Comparison of ENCODE assay signal across 26 cellular contexts in the genomic region with DNA sequence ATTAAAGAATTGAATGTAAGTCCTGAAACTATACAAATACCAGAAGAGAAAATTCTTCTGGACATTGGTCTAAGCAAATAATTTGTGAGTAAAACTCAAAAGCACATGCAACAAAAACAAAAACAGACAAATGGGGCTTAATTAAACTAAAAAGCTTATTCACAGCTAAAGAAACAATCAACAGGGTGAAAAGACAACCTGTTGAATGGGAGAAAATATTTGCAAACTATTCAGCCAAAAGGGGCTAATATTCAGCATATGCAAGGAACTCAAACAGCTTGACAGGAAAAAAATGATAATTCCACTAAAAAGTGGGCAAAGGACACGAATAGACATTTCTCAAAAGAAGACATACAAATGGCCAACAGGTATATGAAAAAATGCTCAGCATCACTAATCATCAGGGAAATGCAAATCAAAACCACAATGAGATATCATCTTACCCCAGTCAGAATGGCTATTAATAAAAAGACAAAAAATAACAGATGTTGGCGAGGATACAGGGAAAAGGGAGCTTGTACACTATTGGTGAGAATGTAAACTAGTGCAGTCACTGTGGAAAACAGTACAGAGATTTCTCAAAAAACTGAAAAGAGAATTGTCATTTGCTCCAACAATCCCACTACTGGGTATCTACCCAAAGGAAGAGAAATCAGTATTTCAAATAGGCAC.
DNase-seq lines count a peak whose midpoint lies in the region; TF ChIP-seq lines count a peak whose summit lies in the region.
"Had no signal": no experiment of that assay in that cellular context is flagged by ENCODE, and none has a peak within 500 bp of the region (broad histone marks: within the 10 kb centered on the region; RNA-seq: fewer than 3 reads in every experiment).

No MANE protein-coding gene starts in this region.

- CTCF ChIA-PET in HEK293 (lab: Yijun Ruan, JAX) = interaction anchor here (0.7 kb wide), 1 partner anchor 197 kb away, joined by 4 read pairs; no protein-coding TSS in a partner anchor

- no peak overlapping the region for H3K4me3 ChIP-seq in HEK293 (ENCODE audit: low read depth, low read length)
- H3K4me3 ChIP-seq: A549; BLaER1; BLaER1 treated with 17β-estradiol and CSF1 and Interleukin-3, amounts not matched to agents 10 nM and 100 nM had no signal

- H3K27ac ChIP-seq in HEK293 (ENCODE audit: extremely low read depth, low read depth, low read length) = no peak overlapping the region
- H3K27ac ChIP-seq: 22Rv1; A549; BLaER1; BLaER1 treated with 17β-estradiol and CSF1 and Interleukin-3, amounts not matched to agents 10 nM and 100 nM; C4-2B had no signal

- no peaks in the 10 kb centered on the region for H3K4me1 ChIP-seq in HEK293 (ENCODE audit: control insufficient read depth, insufficient read depth, low read length)
- H3K4me1 ChIP-seq: A549, Caco-2 had no signal

- no peaks in the 10 kb centered on the region for H3K9me3 ChIP-seq in HEK293 (ENCODE audit: control insufficient read depth, insufficient read depth, low read depth, low read length)
- H3K9me3 ChIP-seq: A549, BE2C, Caco-2 had no signal

- H3K36me3 ChIP-seq in HEK293 (ENCODE audit: control insufficient read depth in 2 of 2, insufficient read depth in 1 of 2, low read length in 2 of 2) = no peaks in the 10 kb centered on the region
- H3K36me3 ChIP-seq: BE2C; BLaER1; BLaER1 treated with 17β-estradiol and CSF1 and Interleukin-3, amounts not matched to agents 10 nM and 100 nM had no signal

- DNase-seq in AG08396 (ENCODE audit: low spot score) = no peak
- DNase-seq: 8988T; ACHN; AML-193; BE2C; C1 segment of cervical spinal cord; Caco-2; Calu3; CD4-positive, alpha-beta memory T cell; CD4-positive, alpha-beta T cell; CD4-positive, CD25-positive, alpha-beta regulatory T cell; CD8-positive, alpha-beta memory T cell; COR-L47; DMS 273 treated with DMSO at 0.1 percent for 48 hours; DMS153; DMS53; DMS79; DMS79 treated with DMSO at 0.1 percent for 48 hours; DND-41; EL had no signal

- TF ChIP-seq CTCF in HEK293 (tag by site-specific recombination; IDR thresholded peaks at IDR 0.05) = no peak

- POLR2A ChIA-PET in HEK293 (lab: Yijun Ruan, JAX) = no interaction called here

TF ChIP-seq in HEK293, 187 proteins besides CTCF, POLR2A, EP300 and RAD21 (continues in another document):
- TF ChIP-seq ZNF704 (tag by site-specific recombination; IDR thresholded peaks at IDR 0.05) = no peak
- no peak for TF ChIP-seq ZNF585B (tag by site-specific recombination; IDR thresholded peaks at IDR 0.05)
- TF ChIP-seq SCRT1 (tag by site-specific recombination; IDR thresholded peaks at IDR 0.05; ENCODE audit: borderline replicate concordance) = peak; percentile 90
- no peak for TF ChIP-seq HOXD13 (CRISPR knock-in tag; IDR thresholded peaks at IDR 0.05; ENCODE audit: borderline replicate concordance)
- TF ChIP-seq ZNF529 (tag by site-specific recombination; IDR thresholded peaks at IDR 0.05; ENCODE audit: insufficient replicate concordance) = no peak
- no peak for TF ChIP-seq ZNF133 (tag by site-specific recombination; IDR thresholded peaks at IDR 0.05)
- TF ChIP-seq ZNF501 (tag by site-specific recombination; IDR thresholded peaks at IDR 0.05) = no peak
- no peak for TF ChIP-seq KLF1 (tag by site-specific recombination; IDR thresholded peaks at IDR 0.05)
- no peak for TF ChIP-seq ZNF37A (tag by site-specific recombination; IDR thresholded peaks at IDR 0.05)
- no peak for TF ChIP-seq ZBTB48 (tag by site-specific recombination; IDR thresholded peaks at IDR 0.05)
- no peak for TF ChIP-seq ZNF596 (tag by site-specific recombination; IDR thresholded peaks at IDR 0.05)
- no peak for TF ChIP-seq SP7 (tag by site-specific recombination; IDR thresholded peaks at IDR 0.05)
- TF ChIP-seq, protein P1, sequence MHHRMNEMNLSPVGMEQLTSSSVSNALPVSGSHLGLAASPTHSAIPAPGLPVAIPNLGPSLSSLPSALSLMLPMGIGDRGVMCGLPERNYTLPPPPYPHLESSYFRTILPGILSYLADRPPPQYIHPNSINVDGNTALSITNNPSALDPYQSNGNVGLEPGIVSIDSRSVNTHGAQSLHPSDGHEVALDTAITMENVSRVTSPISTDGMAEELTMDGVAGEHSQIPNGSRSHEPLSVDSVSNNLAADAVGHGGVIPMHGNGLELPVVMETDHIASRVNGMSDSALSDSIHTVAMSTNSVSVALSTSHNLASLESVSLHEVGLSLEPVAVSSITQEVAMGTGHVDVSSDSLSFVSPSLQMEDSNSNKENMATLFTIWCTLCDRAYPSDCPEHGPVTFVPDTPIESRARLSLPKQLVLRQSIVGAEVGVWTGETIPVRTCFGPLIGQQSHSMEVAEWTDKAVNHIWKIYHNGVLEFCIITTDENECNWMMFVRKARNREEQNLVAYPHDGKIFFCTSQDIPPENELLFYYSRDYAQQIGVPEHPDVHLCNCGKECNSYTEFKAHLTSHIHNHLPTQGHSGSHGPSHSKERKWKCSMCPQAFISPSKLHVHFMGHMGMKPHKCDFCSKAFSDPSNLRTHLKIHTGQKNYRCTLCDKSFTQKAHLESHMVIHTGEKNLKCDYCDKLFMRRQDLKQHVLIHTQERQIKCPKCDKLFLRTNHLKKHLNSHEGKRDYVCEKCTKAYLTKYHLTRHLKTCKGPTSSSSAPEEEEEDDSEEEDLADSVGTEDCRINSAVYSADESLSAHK (tag by site-specific recombination; IDR thresholded peaks at IDR 0.05) = no peak
- TF ChIP-seq, protein P2, sequence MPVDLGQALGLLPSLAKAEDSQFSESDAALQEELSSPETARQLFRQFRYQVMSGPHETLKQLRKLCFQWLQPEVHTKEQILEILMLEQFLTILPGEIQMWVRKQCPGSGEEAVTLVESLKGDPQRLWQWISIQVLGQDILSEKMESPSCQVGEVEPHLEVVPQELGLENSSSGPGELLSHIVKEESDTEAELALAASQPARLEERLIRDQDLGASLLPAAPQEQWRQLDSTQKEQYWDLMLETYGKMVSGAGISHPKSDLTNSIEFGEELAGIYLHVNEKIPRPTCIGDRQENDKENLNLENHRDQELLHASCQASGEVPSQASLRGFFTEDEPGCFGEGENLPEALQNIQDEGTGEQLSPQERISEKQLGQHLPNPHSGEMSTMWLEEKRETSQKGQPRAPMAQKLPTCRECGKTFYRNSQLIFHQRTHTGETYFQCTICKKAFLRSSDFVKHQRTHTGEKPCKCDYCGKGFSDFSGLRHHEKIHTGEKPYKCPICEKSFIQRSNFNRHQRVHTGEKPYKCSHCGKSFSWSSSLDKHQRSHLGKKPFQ (tag by site-specific recombination; IDR thresholded peaks at IDR 0.05) = no peak
- TF ChIP-seq, protein P3, sequence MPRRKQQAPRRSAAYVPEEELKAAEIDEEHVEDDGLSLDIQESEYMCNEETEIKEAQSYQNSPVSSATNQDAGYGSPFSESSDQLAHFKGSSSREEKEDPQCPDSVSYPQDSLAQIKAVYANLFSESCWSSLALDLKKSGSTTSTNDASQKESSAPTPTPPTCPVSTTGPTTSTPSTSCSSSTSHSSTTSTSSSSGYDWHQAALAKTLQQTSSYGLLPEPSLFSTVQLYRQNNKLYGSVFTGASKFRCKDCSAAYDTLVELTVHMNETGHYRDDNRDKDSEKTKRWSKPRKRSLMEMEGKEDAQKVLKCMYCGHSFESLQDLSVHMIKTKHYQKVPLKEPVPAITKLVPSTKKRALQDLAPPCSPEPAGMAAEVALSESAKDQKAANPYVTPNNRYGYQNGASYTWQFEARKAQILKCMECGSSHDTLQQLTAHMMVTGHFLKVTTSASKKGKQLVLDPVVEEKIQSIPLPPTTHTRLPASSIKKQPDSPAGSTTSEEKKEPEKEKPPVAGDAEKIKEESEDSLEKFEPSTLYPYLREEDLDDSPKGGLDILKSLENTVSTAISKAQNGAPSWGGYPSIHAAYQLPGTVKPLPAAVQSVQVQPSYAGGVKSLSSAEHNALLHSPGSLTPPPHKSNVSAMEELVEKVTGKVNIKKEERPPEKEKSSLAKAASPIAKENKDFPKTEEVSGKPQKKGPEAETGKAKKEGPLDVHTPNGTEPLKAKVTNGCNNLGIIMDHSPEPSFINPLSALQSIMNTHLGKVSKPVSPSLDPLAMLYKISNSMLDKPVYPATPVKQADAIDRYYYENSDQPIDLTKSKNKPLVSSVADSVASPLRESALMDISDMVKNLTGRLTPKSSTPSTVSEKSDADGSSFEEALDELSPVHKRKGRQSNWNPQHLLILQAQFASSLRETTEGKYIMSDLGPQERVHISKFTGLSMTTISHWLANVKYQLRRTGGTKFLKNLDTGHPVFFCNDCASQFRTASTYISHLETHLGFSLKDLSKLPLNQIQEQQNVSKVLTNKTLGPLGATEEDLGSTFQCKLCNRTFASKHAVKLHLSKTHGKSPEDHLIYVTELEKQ (tag by site-specific recombination; IDR thresholded peaks at IDR 0.05; ENCODE audit: borderline replicate concordance) = no peak
- no peak for TF ChIP-seq ZNF302 (tag by site-specific recombination; IDR thresholded peaks at IDR 0.05; ENCODE audit: low read depth)
- TF ChIP-seq ZNF184 (tag by site-specific recombination; IDR thresholded peaks at IDR 0.05) = peak; percentile 97
- TF ChIP-seq, protein P4, sequence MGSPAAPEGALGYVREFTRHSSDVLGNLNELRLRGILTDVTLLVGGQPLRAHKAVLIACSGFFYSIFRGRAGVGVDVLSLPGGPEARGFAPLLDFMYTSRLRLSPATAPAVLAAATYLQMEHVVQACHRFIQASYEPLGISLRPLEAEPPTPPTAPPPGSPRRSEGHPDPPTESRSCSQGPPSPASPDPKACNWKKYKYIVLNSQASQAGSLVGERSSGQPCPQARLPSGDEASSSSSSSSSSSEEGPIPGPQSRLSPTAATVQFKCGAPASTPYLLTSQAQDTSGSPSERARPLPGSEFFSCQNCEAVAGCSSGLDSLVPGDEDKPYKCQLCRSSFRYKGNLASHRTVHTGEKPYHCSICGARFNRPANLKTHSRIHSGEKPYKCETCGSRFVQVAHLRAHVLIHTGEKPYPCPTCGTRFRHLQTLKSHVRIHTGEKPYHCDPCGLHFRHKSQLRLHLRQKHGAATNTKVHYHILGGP (tag by site-specific recombination; IDR thresholded peaks at IDR 0.05) = no peak
- TF ChIP-seq GLI2 (tag by site-specific recombination; IDR thresholded peaks at IDR 0.05; ENCODE audit: borderline replicate concordance, low read depth) = no peak
- no peak for TF ChIP-seq OSR2 (tag by site-specific recombination; IDR thresholded peaks at IDR 0.05)
- no peak for TF ChIP-seq ZBTB8A (tag by site-specific recombination; IDR thresholded peaks at IDR 0.05)
